15 cellular contexts compared by ENCODE assay signal in genomic region chr10:36263871-36264270, GRCh38.
DNase-seq lines count a peak whose midpoint lies in the region; ATAC-seq and TF ChIP-seq lines count a peak whose summit lies in the region.
"Had no signal": no experiment of that assay in that cellular context is flagged by ENCODE, and none has a peak within 500 bp of the region (broad histone marks: within the 10 kb centered on the region; RNA-seq: fewer than 3 reads in every experiment).

No MANE protein-coding gene starts in this region.

- no peak overlapping the region for H3K4me3 ChIP-seq in epithelial cell of esophagus (ENCODE audit: low read length)
- H3K4me3 ChIP-seq: BLaER1 treated with 17β-estradiol and CSF1 and Interleukin-3, amounts not matched to agents 10 nM and 100 nM; GM12878 had no signal

- DNase-seq in HT1080 (ENCODE audit: low read depth) (peak; percentile 15), RPMI7951 (ENCODE audit: low read depth) (peak; percentile 43), epithelial cell of esophagus (ENCODE audit: low read depth) (peak; percentile 46), kidney tubule cell (ENCODE audit: low spot score) (peak; percentile 8), NCI-H524 treated with DMSO at 0.1 percent for 48 hours (lab: John Stamatoyannopoulos, UW) (no peak)
- DNase-seq in activated effector memory CD4-positive, alpha-beta T cell treated with Interleukin-2 at 50 U/mL for 16 hours: no peak
- DNase-seq in activated CD8-positive, alpha-beta memory T cell treated with anti-CD3 and anti-CD28 coated beads, Interleukin-2, amount 10 ng/mL, durations not matched to agents 7 days and 5 days: no peak
- DNase-seq: Calu3; CD8-positive, alpha-beta T cell; DMS79 treated with DMSO at 0.1 percent for 48 hours; H9; IMR-90 had no signal

- peaks cover 15% of the 10 kb centered on the region for H3K9me3 Mint-ChIP-seq in activated CD8-positive, alpha-beta memory T cell treated with anti-CD3 and anti-CD28 coated beads, Interleukin-2, amount 10 ng/mL, durations not matched to agents 7 days and 5 days (ENCODE audit: low read depth)
- H3K9me3 Mint-ChIP-seq: H9 had no signal

- ATAC-seq in activated CD8-positive, alpha-beta memory T cell treated with anti-CD3 and anti-CD28 coated beads, Interleukin-2, amount 10 ng/mL, durations not matched to agents 7 days and 5 days: no peak
- ATAC-seq: CD8-positive, alpha-beta T cell; GM12878 had no signal

- CTCF ChIA-PET in activated CD8-positive, alpha-beta memory T cell treated with anti-CD3 and anti-CD28 coated beads, Interleukin-2, amount 10 ng/mL, durations not matched to agents 7 days and 5 days (lab: Charles Lee): no interaction called here

- H3K4me3 Mint-ChIP-seq in activated CD8-positive, alpha-beta memory T cell treated with anti-CD3 and anti-CD28 coated beads, Interleukin-2, amount 10 ng/mL, durations not matched to agents 7 days and 5 days: no peak overlapping the region
- H3K4me3 Mint-ChIP-seq: B cell; CD8-positive, alpha-beta T cell; H9 had no signal

- no peaks in the 10 kb centered on the region for H3K27me3 Mint-ChIP-seq in activated CD8-positive, alpha-beta memory T cell treated with anti-CD3 and anti-CD28 coated beads, Interleukin-2, amount 10 ng/mL, durations not matched to agents 7 days and 5 days
- H3K27me3 Mint-ChIP-seq: B cell had no signal

- peaks cover 1% of the 10 kb centered on the region for H3K36me3 Mint-ChIP-seq in activated CD8-positive, alpha-beta memory T cell treated with anti-CD3 and anti-CD28 coated beads, Interleukin-2, amount 10 ng/mL, durations not matched to agents 7 days and 5 days
- H3K36me3 Mint-ChIP-seq: CD8-positive, alpha-beta T cell had no signal

- H3K27ac Mint-ChIP-seq in activated CD8-positive, alpha-beta memory T cell treated with anti-CD3 and anti-CD28 coated beads, Interleukin-2, amount 10 ng/mL, durations not matched to agents 7 days and 5 days: no peak overlapping the region
- H3K27ac Mint-ChIP-seq: B cell; CD8-positive, alpha-beta T cell; H9 had no signal

- no peaks in the 10 kb centered on the region for H3K4me1 Mint-ChIP-seq in activated CD8-positive, alpha-beta memory T cell treated with anti-CD3 and anti-CD28 coated beads, Interleukin-2, amount 10 ng/mL, durations not matched to agents 7 days and 5 days
- H3K4me1 Mint-ChIP-seq: B cell had no signal

- no peak for TF ChIP-seq CTCF in epithelial cell of esophagus (IDR thresholded peaks at IDR 0.05; ENCODE audit: insufficient read depth, low read depth, low read length, missing control alignments)

Comparison
In these comparisons a context has a peak if more than half of its experiments do, and no peak if none do; other contexts are left out.
1. DNase-seq: peak in HT1080 (single experiment), RPMI7951 (single experiment), epithelial cell of esophagus (single experiment) and kidney tubule cell (single experiment); none in NCI-H524 treated with DMSO at 0.1 percent for 48 hours (single experiment), activated effector memory CD4-positive, alpha-beta T cell treated with Interleukin-2 at 50 U/mL for 16 hours (single experiment) and activated CD8-positive, alpha-beta memory T cell treated with anti-CD3 and anti-CD28 coated beads, Interleukin-2, amount 10 ng/mL, durations not matched to agents 7 days and 5 days (single experiment).